Comparison of ENCODE assay signal across 7 cellular contexts in the genomic region with DNA sequence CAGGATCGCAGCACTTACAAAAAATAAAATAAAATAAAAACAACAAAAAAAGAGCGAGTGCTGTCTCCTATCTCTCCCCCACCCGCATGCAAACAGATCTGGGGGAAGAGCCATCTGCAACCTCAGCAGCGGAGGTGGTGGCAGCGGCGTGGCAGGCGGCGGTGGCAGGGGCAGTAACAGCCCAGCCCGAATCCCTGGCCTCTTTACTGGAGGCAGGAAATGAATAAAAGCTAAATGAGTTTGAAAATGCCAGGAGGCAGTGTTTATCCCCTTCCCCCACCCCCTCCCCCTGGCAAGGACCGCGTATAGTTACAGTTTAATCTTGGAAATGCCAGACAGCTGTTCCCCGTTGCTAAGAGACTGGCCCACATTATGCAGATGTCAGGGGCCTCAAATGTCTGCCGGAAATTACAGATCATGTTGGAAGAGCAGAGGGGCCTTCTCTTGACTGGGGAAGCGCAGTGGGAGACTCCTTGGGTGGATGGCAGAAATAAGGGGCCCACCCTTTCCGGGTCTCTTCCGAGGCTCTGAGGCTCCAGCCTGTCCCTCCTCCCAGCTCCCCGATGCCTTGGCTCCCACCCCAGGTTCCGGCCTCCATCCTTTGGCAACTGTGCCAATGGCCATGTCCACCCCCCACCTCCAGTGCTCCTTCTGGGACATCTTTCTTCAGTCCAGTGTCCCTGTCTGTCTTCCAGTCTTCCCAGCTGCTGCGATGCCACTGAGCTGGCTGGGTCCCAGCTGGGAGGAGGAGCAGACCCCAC.
DNase-seq lines count a peak whose midpoint lies in the region; ATAC-seq lines count a peak whose summit lies in the region.

No MANE protein-coding gene starts in this region.

- H2AK5ac ChIP-seq in trophoblast cell (ENCODE audit: low read length), result peak overlapping the region; percentile 70

- H3K4me2 ChIP-seq in GM23248 (ENCODE audit: unreplicated experiment) (peak overlapping the region; percentile 66), trophoblast cell (ENCODE audit: low read length) (peak overlapping the region; percentile 14)

- H2AFZ ChIP-seq in GM23248 (peak overlapping the region; percentile 20; the same call in 1 of the 2 replicates), trophoblast cell (ENCODE audit: insufficient read depth, low read length, poor library complexity) (no peak overlapping the region)

- H4K20me1 ChIP-seq in GM23248 (ENCODE audit: insufficient read depth), result no peaks in the 10 kb centered on the region

- 4 to 6% methylated on average over 17 to 19 of the region's 19 CpGs for WGBS in GM23248 (ENCODE audit: low coverage in 1 of 2, low lambda C conversion rate in 2 of 2, missing lambda C conversion rate in 2 of 2), 2 experiments
- WGBS in trophoblast cell (ENCODE audit: extremely low coverage, insufficient coverage, insufficient read length), result no CpG with 5 or more reads among the region's 19 CpGs

- H4K12ac ChIP-seq in trophoblast cell (ENCODE audit: low read depth, low read length), result no peak overlapping the region

- H3K9me3 ChIP-seq in GM23248 (ENCODE audit: low read depth) (no peaks in the 10 kb centered on the region), trophoblast cell (ENCODE audit: insufficient read depth, low read depth, low read length) (peaks cover 5% of the 10 kb centered on the region)

- peaks cover 41% of the 10 kb centered on the region for H3K79me1 ChIP-seq in trophoblast cell (ENCODE audit: low read length)

- no peak overlapping the region for H3K23ac ChIP-seq in trophoblast cell (ENCODE audit: low read length)

- no peaks in the 10 kb centered on the region for H3K79me2 ChIP-seq in GM23248 (ENCODE audit: insufficient read depth)
- peaks cover 8% of the 10 kb centered on the region for H3K79me2 ChIP-seq in trophoblast cell (ENCODE audit: control insufficient read depth, insufficient read depth, low read length, poor library complexity)

- H2BK5ac ChIP-seq in trophoblast cell (ENCODE audit: low read depth, low read length, poor library complexity), result peak overlapping the region; percentile 83

- peak overlapping the region; percentile 41 for H3K4me3 ChIP-seq in GM23248
- H3K4me3 ChIP-seq in trophoblast cell (ENCODE audit: low read depth, low read length), result no peak overlapping the region

- H3K27me3 ChIP-seq in GM23248 (replicated peaks; ENCODE audit: insufficient read depth) (no peaks in the 10 kb centered on the region), trophoblast cell (ENCODE audit: insufficient read depth, low read length) (no peaks in the 10 kb centered on the region)

- H2BK120ac ChIP-seq in trophoblast cell (ENCODE audit: insufficient read depth, low read length, poor library complexity), result peak overlapping the region; percentile 98

- H3K4me1 Mint-ChIP-seq in activated T-cell treated with anti-CD3 and anti-CD28 coated beads, Interleukin-2, amount 50 U/mL, for 4 hours (ENCODE audit: low read depth), result peaks cover 48% of the 10 kb centered on the region

- peak overlapping the region; percentile 93 for H4K91ac ChIP-seq in trophoblast cell (ENCODE audit: low read depth, low read length)

- H3K27ac ChIP-seq in GM23248 (peak overlapping the region; percentile 98), trophoblast cell (ENCODE audit: low read depth, low read length) (peak overlapping the region; percentile 99)

- in situ Hi-C loops in GM23248 (cut with MboI), result loop anchor here (10.0 kb wide), 1 partner anchor 145 kb away; no protein-coding TSS in a partner anchor

- no peaks in the 10 kb centered on the region for H3K9me3 Mint-ChIP-seq in activated T-cell treated with anti-CD3 and anti-CD28 coated beads, Interleukin-2, amount 50 U/mL, for 4 hours

- no peaks in the 10 kb centered on the region for H3K27me3 Mint-ChIP-seq in activated T-cell treated with anti-CD3 and anti-CD28 coated beads, Interleukin-2, amount 50 U/mL, for 4 hours (ENCODE audit: low read depth)

- H3K4me1 ChIP-seq in GM23248 (ENCODE audit: insufficient read depth) (peaks cover 36% of the 10 kb centered on the region), trophoblast cell (ENCODE audit: control insufficient read depth in 1 of 2, insufficient read depth in 2 of 2, low read length in 2 of 2) (peaks cover 54 to 55% of the 10 kb centered on the region in 2 experiments)

- H3K9ac ChIP-seq in GM23248 (peak overlapping the region; percentile 88), trophoblast cell (ENCODE audit: low read length) (no peak overlapping the region)

- H3K36me3 ChIP-seq in GM23248 (ENCODE audit: low read depth) (no peaks in the 10 kb centered on the region), trophoblast cell (ENCODE audit: control insufficient read depth in 1 of 2, insufficient read depth in 2 of 2, low read length in 2 of 2) (no peaks in the 10 kb centered on the region)

- H3F3A ChIP-seq in GM23248 (ENCODE audit: insufficient read depth), result peaks cover 20% of the 10 kb centered on the region

- H2BK12ac ChIP-seq in trophoblast cell (ENCODE audit: low read length), result peak overlapping the region; percentile 94

- H3K36me3 Mint-ChIP-seq in activated T-cell treated with anti-CD3 and anti-CD28 coated beads, Interleukin-2, amount 50 U/mL, for 4 hours (ENCODE audit: insufficient read depth), result no peaks in the 10 kb centered on the region

- DNase-seq in GM23248 (peak; percentile 77), NCI-H2107 (lab: John Stamatoyannopoulos, UW) (peak; percentile 87), glomerular visceral epithelial cell (ENCODE audit: extremely low spot score) (peak; percentile 96), trophoblast cell (peak; percentile 19 to 54), germinal center (ENCODE audit: low spot score) (no peak), RKO (ENCODE audit: low spot score) (no peak)
- DNase-seq in activated T-cell treated with anti-CD3 and anti-CD28 coated beads, Interleukin-2, amount 50 U/mL, for 4 hours, result no peak

- H4K8ac ChIP-seq in trophoblast cell (ENCODE audit: low read depth, low read length), result peak overlapping the region; percentile 2

- peak overlapping the region; percentile 35 for H3K4me3 Mint-ChIP-seq in activated T-cell treated with anti-CD3 and anti-CD28 coated beads, Interleukin-2, amount 50 U/mL, for 4 hours

- no peak overlapping the region for H3K4ac ChIP-seq in trophoblast cell (ENCODE audit: low read depth, low read length)

- H3K9me2 ChIP-seq in GM23248 (ENCODE audit: insufficient read depth), result no peaks in the 10 kb centered on the region

- H3K18ac ChIP-seq in trophoblast cell (ENCODE audit: low read length), result peak overlapping the region; percentile 51

- H3K14ac ChIP-seq in trophoblast cell (ENCODE audit: low read length), result peak overlapping the region; percentile 33

- ATAC-seq in activated T-cell treated with anti-CD3 and anti-CD28 coated beads, Interleukin-2, amount 50 U/mL, for 4 hours, result peak; percentile 57 to 68

Comparison
In these comparisons a context has a peak if more than half of its experiments do, and no peak if none do; other contexts are left out.
1. DNase-seq: peak in GM23248 (single experiment), NCI-H2107 (single experiment), glomerular visceral epithelial cell (single experiment) and trophoblast cell (2 of 2); none in activated T-cell treated with anti-CD3 and anti-CD28 coated beads, Interleukin-2, amount 50 U/mL, for 4 hours (single experiment), germinal center (single experiment) and RKO (single experiment).